In the genomic region with DNA sequence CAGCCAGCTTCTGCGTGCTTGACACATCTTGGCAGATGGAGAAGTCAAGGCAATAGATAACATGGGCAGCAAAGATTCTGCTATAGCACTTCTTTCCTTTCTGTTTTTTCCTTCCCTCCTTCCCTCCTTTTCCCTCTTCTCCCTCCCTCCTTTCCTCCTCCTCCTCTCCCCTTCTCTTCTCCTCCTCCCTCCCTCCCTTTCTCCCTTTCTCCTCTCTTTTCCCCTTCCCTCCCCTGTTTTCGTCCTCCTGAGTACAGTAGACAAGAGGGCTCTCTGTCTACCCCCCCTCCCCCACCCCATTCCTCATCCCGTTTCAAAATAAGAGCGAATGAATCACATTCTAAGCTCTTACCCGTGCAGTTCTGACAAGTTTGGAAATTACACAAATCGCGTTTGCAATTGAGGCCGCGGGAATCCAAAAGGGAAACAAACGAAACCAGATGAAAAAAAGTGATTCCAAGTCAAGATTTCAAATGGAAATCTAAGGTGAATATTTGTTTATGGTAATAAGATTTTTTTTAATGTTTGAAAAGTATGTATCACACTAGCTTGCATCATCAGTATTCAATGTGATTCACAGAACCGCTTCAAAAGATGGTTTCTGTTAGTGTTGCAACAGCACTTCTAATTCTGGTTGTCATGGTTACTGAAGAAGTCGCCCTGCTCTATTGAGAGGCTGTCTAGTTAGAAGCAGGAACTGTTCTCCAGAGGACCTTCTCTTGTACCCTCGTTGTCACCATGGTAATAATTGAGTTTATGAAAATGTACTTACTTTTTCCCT, we compare ENCODE assay signal across 8 cellular contexts. TPM values are rescaled to one million over a fixed set of nuclear protein-coding genes. Genes with fewer than 3 reads are reported as not detected.
DNase-seq lines count a peak whose midpoint lies in the region; ATAC-seq and TF ChIP-seq lines count a peak whose summit lies in the region.

No MANE protein-coding gene starts in this region.

- H3K4me1 ChIP-seq in iPS-18a (ENCODE audit: control insufficient read depth, low read depth, low read length) (peaks cover 13% of the 10 kb centered on the region), skeletal muscle tissue (ENCODE audit: control insufficient read depth in 3 of 3, insufficient read depth in 3 of 3, low read length in 3 of 3) (peaks cover 14 to 15% (median 14%) of the 10 kb centered on the region in 3 donors)

- H3K36me3 ChIP-seq in brain microvascular endothelial cell (replicated peaks) (no peaks in the 10 kb centered on the region), iPS-18a (ENCODE audit: control insufficient read depth, low read depth, low read length) (no peaks in the 10 kb centered on the region), skeletal muscle tissue (ENCODE audit: control insufficient read depth in 3 of 3, insufficient read depth in 3 of 3, low read length in 3 of 3) (no peaks in the 10 kb centered on the region)

- ATAC-seq in GM18907 (IDR thresholded peaks at IDR 0.05; ENCODE audit: unreplicated experiment): peak; percentile 41
- peak; percentile 65 for ATAC-seq in HG03521 (IDR thresholded peaks at IDR 0.05; ENCODE audit: unreplicated experiment)

- in situ Hi-C loops in brain microvascular endothelial cell (cut with HindIII; ENCODE audit: low pct_ligation_motif_present, low sequenced_read_pairs): no loop called here

- H3K27me3 ChIP-seq in brain microvascular endothelial cell (replicated peaks) (no peaks in the 10 kb centered on the region), iPS-18a (ENCODE audit: control insufficient read depth, insufficient read depth, low read length) (peaks cover 49% of the 10 kb centered on the region), skeletal muscle tissue (ENCODE audit: control insufficient read depth in 3 of 3, insufficient read depth in 3 of 3, low read length in 3 of 3) (no peaks in the 10 kb centered on the region)

- peak overlapping the region; percentile 68 for H3K27ac ChIP-seq in brain microvascular endothelial cell
- H3K27ac ChIP-seq in iPS-18a (ENCODE audit: low read length): no peak overlapping the region
- H3K27ac ChIP-seq in skeletal muscle tissue (ENCODE audit: low read depth, low read length): no peak overlapping the region

- TF ChIP-seq CTCF in AG09309 (IDR thresholded peaks at IDR 0.05; ENCODE audit: control insufficient read depth, insufficient read depth, low read depth, low read length, missing control alignments): no peak
- no peak for TF ChIP-seq CTCF in brain microvascular endothelial cell (IDR thresholded peaks at IDR 0.05; ENCODE audit: low read depth, low read length, missing control alignments)

- DNase-seq in AG09309 (ENCODE audit: low read depth) (peak; percentile 85), SIG-M5 (lab: John Stamatoyannopoulos, UW) (peak; percentile 96), brain microvascular endothelial cell (peak; percentile 92), KG1 (lab: John Stamatoyannopoulos, UW) (no peak)

- peak overlapping the region; percentile 58 for H3K4me3 ChIP-seq in AG09309 (ENCODE audit: control insufficient read depth, low read depth, low read length)
- H3K4me3 ChIP-seq in brain microvascular endothelial cell (ENCODE audit: low read depth, low read length): peak overlapping the region; percentile 56
- H3K4me3 ChIP-seq in iPS-18a (ENCODE audit: low read length): peak overlapping the region; percentile 70
- H3K4me3 ChIP-seq in skeletal muscle tissue (ENCODE audit: low read length in 3 of 3): peak overlapping the region; percentile 75 to 93 (median 88)

- H3K9me3 ChIP-seq in iPS-18a (ENCODE audit: control insufficient read depth, low read depth, low read length) (no peaks in the 10 kb centered on the region), skeletal muscle tissue (ENCODE audit: control insufficient read depth in 3 of 3, low read length in 3 of 3) (no peaks in the 10 kb centered on the region)

- H3K9ac ChIP-seq in iPS-18a (ENCODE audit: low read length): peak overlapping the region; percentile 24
- peak overlapping the region in 2 of 3 donors; percentile 57 to 87 for H3K9ac ChIP-seq in skeletal muscle tissue (ENCODE audit: low read depth in 1 of 3, low read length in 3 of 3)

RNA-seq across cellular contexts. Expression of a gene that starts 1.3 kb away (rescaled TPM):
- 0.52 TPM for total RNA-seq in skeletal muscle tissue
